Comparison of ENCODE assay signal across 1 cellular context in the genomic region with DNA sequence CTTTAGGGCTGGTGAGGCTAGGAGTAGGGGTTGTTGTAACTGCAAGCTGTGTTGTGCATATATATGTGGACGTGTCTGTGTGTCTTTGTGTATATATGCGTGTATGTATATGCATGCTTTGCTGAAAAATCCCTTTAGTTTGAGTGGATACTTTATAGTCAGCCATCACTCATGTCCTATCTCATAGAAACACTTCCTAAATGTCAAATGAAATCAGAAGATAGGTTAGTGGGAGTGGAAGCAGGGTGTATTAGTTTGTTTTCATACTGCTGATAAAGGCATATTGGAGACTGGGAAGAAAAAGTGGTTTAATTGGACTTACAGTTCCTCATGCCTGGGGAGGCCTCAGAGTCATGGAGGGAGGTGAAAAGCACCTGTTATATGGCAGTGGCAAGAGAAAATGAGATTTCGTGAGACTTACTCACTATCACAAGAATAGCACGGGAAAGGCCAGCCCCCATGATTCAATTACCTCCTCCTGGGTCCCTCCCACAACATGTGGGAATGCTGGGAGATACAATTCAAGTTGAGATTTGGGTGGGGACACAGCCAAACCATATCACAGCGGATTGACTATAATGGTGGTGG.
TF ChIP-seq lines count a peak whose summit lies in the region.

No MANE protein-coding gene starts in this region.

TF ChIP-seq in GM12878, 131 proteins besides CTCF, POLR2A, EP300 and RAD21 (continued from another document):
- TF ChIP-seq EGR1 (IDR thresholded peaks at IDR 0.05; ENCODE audit: borderline replicate concordance in 1 of 2, low read depth in 2 of 2, low read length in 2 of 2) (no peak), JUND (IDR thresholded peaks at IDR 0.05; ENCODE audit: low read depth, low read length) (no peak), PAX5 (IDR thresholded peaks at IDR 0.05; ENCODE audit: borderline replicate concordance, low read depth, low read length) (no peak), NFYA (IDR thresholded peaks at IDR 0.05; ENCODE audit: borderline replicate concordance, low read depth, low read length) (no peak), EZH2 (IDR thresholded peaks at IDR 0.05; ENCODE audit: borderline replicate concordance, control insufficient read depth, low read depth, low read length) (no peak), SMAD5 (IDR thresholded peaks at IDR 0.05; ENCODE audit: low read depth) (no peak), RAD51 (IDR thresholded peaks at IDR 0.05) (no peak), NFXL1 (IDR thresholded peaks at IDR 0.05; ENCODE audit: borderline replicate concordance) (no peak), NRF1 (conservative IDR thresholded peaks at IDR 0.05; ENCODE audit: low read depth, low read length) (no peak), PML (IDR thresholded peaks at IDR 0.05; ENCODE audit: low read length) (no peak)
- TF ChIP-seq, protein P1, sequence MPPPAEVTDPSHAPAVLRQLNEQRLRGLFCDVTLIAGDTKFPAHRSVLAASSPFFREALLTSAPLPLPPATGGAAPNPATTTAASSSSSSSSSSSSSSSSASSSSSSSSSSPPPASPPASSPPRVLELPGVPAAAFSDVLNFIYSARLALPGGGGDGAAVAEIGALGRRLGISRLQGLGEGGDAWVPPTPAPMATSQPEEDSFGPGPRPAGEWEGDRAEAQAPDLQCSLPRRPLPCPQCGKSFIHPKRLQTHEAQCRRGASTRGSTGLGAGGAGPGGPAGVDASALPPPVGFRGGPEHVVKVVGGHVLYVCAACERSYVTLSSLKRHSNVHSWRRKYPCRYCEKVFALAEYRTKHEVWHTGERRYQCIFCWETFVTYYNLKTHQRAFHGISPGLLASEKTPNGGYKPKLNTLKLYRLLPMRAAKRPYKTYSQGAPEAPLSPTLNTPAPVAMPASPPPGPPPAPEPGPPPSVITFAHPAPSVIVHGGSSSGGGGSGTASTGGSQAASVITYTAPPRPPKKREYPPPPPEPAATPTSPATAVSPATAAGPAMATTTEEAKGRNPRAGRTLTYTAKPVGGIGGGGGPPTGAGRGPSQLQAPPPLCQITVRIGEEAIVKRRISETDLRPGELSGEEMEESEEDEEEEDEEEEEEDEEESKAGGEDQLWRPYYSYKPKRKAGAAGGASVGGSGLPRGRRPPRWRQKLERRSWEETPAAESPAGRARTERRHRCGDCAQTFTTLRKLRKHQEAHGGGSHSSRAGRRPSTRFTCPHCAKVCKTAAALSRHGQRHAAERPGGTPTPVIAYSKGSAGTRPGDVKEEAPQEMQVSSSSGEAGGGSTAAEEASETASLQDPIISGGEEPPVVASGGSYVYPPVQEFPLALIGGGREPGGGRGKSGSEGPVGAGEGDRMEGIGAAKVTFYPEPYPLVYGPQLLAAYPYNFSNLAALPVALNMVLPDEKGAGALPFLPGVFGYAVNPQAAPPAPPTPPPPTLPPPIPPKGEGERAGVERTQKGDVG (CRISPR knock-in tag; IDR thresholded peaks at IDR 0.05), result no peak
- TF ChIP-seq, protein P2, sequence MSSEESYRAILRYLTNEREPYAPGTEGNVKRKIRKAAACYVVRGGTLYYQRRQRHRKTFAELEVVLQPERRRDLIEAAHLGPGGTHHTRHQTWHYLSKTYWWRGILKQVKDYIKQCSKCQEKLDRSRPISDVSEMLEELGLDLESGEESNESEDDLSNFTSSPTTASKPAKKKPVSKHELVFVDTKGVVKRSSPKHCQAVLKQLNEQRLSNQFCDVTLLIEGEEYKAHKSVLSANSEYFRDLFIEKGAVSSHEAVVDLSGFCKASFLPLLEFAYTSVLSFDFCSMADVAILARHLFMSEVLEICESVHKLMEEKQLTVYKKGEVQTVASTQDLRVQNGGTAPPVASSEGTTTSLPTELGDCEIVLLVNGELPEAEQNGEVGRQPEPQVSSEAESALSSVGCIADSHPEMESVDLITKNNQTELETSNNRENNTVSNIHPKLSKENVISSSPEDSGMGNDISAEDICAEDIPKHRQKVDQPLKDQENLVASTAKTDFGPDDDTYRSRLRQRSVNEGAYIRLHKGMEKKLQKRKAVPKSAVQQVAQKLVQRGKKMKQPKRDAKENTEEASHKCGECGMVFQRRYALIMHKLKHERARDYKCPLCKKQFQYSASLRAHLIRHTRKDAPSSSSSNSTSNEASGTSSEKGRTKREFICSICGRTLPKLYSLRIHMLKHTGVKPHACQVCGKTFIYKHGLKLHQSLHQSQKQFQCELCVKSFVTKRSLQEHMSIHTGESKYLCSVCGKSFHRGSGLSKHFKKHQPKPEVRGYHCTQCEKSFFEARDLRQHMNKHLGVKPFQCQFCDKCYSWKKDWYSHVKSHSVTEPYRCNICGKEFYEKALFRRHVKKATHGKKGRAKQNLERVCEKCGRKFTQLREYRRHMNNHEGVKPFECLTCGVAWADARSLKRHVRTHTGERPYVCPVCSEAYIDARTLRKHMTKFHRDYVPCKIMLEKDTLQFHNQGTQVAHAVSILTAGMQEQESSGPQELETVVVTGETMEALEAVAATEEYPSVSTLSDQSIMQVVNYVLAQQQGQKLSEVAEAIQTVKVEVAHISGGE (CRISPR knock-in tag; IDR thresholded peaks at IDR 0.05), result no peak
- TF ChIP-seq, protein P3, sequence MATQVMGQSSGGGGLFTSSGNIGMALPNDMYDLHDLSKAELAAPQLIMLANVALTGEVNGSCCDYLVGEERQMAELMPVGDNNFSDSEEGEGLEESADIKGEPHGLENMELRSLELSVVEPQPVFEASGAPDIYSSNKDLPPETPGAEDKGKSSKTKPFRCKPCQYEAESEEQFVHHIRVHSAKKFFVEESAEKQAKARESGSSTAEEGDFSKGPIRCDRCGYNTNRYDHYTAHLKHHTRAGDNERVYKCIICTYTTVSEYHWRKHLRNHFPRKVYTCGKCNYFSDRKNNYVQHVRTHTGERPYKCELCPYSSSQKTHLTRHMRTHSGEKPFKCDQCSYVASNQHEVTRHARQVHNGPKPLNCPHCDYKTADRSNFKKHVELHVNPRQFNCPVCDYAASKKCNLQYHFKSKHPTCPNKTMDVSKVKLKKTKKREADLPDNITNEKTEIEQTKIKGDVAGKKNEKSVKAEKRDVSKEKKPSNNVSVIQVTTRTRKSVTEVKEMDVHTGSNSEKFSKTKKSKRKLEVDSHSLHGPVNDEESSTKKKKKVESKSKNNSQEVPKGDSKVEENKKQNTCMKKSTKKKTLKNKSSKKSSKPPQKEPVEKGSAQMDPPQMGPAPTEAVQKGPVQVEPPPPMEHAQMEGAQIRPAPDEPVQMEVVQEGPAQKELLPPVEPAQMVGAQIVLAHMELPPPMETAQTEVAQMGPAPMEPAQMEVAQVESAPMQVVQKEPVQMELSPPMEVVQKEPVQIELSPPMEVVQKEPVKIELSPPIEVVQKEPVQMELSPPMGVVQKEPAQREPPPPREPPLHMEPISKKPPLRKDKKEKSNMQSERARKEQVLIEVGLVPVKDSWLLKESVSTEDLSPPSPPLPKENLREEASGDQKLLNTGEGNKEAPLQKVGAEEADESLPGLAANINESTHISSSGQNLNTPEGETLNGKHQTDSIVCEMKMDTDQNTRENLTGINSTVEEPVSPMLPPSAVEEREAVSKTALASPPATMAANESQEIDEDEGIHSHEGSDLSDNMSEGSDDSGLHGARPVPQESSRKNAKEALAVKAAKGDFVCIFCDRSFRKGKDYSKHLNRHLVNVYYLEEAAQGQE (IDR thresholded peaks at IDR 0.05; ENCODE audit: low read depth, low read length), result no peak
- TF ChIP-seq, protein P4, sequence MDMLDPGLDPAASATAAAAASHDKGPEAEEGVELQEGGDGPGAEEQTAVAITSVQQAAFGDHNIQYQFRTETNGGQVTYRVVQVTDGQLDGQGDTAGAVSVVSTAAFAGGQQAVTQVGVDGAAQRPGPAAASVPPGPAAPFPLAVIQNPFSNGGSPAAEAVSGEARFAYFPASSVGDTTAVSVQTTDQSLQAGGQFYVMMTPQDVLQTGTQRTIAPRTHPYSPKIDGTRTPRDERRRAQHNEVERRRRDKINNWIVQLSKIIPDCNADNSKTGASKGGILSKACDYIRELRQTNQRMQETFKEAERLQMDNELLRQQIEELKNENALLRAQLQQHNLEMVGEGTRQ (IDR thresholded peaks at IDR 0.05; ENCODE audit: borderline replicate concordance, low read depth, low read length), result no peak
